Comparison of ENCODE assay signal across 8 cellular contexts in genomic region chr2:46697830-46698323, GRCh38. TPM values are rescaled to one million over a fixed set of nuclear protein-coding genes. Genes with fewer than 3 reads are reported as not detected.
DNase-seq lines count a peak whose midpoint lies in the region; ATAC-seq and TF ChIP-seq lines count a peak whose summit lies in the region.

No MANE protein-coding gene starts in this region.

- H3K27ac Mint-ChIP-seq in CD14-positive monocyte (peak overlapping the region; percentile 26 to 96 (median 91)), neural crest cell (ENCODE audit: unreplicated experiment) (peak overlapping the region; percentile 99)

- DNase-seq in CD14-positive monocyte (ENCODE audit: low spot score), result no peak
- no peak for DNase-seq in MG63
- DNase-seq in effector memory CD4-positive, alpha-beta T cell, result no peak
- no peak for DNase-seq in neural crest cell (ENCODE audit: low read depth, low spot score)
- no peak for DNase-seq in NCI-H2196 treated with DMSO at 0.1 percent for 48 hours (lab: John Stamatoyannopoulos, UW; ENCODE audit: unreplicated experiment)
- DNase-seq in G401 (ENCODE audit: low spot score), result no peak

- no peaks in the 10 kb centered on the region for H3K9me3 ChIP-seq in MG63
- H3K9me3 ChIP-seq in effector memory CD4-positive, alpha-beta T cell (ENCODE audit: control insufficient read depth, low read length), result no peaks in the 10 kb centered on the region

- peak overlapping the region; percentile 96 to 99 for H3K4me3 Mint-ChIP-seq in CD14-positive monocyte
- peak overlapping the region; percentile 94 for H3K4me3 Mint-ChIP-seq in neural crest cell

- TF ChIP-seq CTCF in CD14-positive monocyte (IDR thresholded peaks at IDR 0.05) (no peak), neural crest cell (conservative IDR thresholded peaks at IDR 0.05) (no peak)

- H3K4me3 ChIP-seq in MG63, result peak overlapping the region; percentile 60
- H3K4me3 ChIP-seq in effector memory CD4-positive, alpha-beta T cell (ENCODE audit: insufficient read depth, low read depth, low read length, poor library complexity, severe bottlenecking), result peak overlapping the region; percentile 73

- H3K9me3 Mint-ChIP-seq in CD14-positive monocyte (no peaks in the 10 kb centered on the region), neural crest cell (no peaks in the 10 kb centered on the region)

- peaks cover 2% of the 10 kb centered on the region for H3K4me1 ChIP-seq in effector memory CD4-positive, alpha-beta T cell (ENCODE audit: control insufficient read depth, insufficient read depth, low read length, poor library complexity, severe bottlenecking)

- no peaks in the 10 kb centered on the region for H3K36me3 Mint-ChIP-seq in CD14-positive monocyte
- H3K36me3 Mint-ChIP-seq in neural crest cell (ENCODE audit: low read depth), result no peaks in the 10 kb centered on the region

- H3K27me3 Mint-ChIP-seq in CD14-positive monocyte (ENCODE audit: low read depth in 3 of 3) (peaks cover 1 to 3% (median 2%) of the 10 kb centered on the region in 3 donors), neural crest cell (ENCODE audit: low read depth) (peaks cover 7% of the 10 kb centered on the region)

- H3K36me3 ChIP-seq in MG63, result no peaks in the 10 kb centered on the region
- H3K36me3 ChIP-seq in effector memory CD4-positive, alpha-beta T cell (ENCODE audit: control insufficient read depth, insufficient read depth, low read length), result no peaks in the 10 kb centered on the region

- H3K27me3 ChIP-seq in MG63, result no peaks in the 10 kb centered on the region
- H3K27me3 ChIP-seq in effector memory CD4-positive, alpha-beta T cell (replicated peaks; ENCODE audit: control insufficient read depth, insufficient read depth, low read length, poor library complexity, severe bottlenecking), result no peaks in the 10 kb centered on the region

- ATAC-seq in HG03378 (IDR thresholded peaks at IDR 0.05; ENCODE audit: unreplicated experiment), result no peak
- no peak for ATAC-seq in GM21390 (IDR thresholded peaks at IDR 0.05; ENCODE audit: unreplicated experiment)

- in situ Hi-C loops in G401 (cut with HindIII; ENCODE audit: low sequenced_read_pairs), result no loop called here

- H3K4me1 Mint-ChIP-seq in CD14-positive monocyte (peaks cover 28% of the 10 kb centered on the region), neural crest cell (peaks cover 35% of the 10 kb centered on the region)

- H3K27ac ChIP-seq in effector memory CD4-positive, alpha-beta T cell (ENCODE audit: insufficient read depth, low read length, poor library complexity, severe bottlenecking), result no peak overlapping the region

- intact Hi-C loops in CD14-positive monocyte (cut with micrococcal nuclease), result no loop called here

RNA-seq across cellular contexts. Expression of gene SOCS5, which starts 1.2 kb away (rescaled TPM):
- polyA plus RNA-seq in CD14-positive monocyte, result 1 to 10 TPM; 2.3 to 2.8 TPM
- 18.4 and 28.1 TPM in 2 replicates for total RNA-seq in MG63 (2014; rRNA removed; shearing (Covaris generic); ENCODE audit: low replicate concordance)
- 14.7 and 15.6 TPM in 2 replicates for total RNA-seq in neural crest cell
- total RNA-seq in G401 (2014; rRNA removed; shearing (Covaris generic)), result 15.6 and 19.8 TPM in 2 replicates
